Comparison of ENCODE assay signal across 11 cellular contexts in the genomic region with DNA sequence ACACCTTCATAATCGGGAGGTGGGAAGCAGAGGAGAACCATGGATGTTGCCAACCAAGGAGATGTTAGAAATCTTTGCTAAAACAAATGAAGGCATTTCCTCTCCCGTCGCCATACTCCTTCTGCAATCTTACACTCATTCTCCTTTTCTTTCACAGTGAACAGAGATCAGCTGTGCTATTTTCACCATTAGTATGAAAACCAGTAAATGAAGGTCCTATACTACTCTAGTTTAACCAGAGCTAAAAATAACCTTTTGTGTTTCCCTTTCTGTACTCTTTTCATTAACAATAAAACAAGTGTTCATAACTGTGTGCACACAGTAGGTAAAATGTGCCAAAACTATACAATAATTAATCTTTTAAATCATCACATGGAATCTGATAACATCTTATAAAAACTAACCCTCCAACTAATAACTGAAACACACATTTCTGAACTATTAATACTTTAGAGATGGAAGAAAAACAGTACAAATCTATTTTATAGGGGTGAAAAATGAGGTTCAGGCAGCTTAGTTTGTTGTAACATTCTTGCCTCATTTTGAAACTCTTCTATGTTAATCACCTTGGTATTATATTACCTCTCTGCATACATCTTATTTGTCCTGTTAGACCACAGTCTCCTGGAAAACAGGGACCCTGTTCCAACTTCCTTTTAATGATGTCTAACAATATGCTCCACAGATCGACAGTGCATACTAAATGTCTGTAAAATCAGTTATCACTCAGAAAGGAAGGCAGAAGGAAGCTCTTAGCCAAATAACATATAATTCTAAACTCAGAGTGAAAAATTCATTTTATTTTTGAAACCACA.
A peak's percentile ranks its signal among the peaks of the same experiment; 100 is the strongest.
DNase-seq lines count a peak whose midpoint lies in the region; ATAC-seq and TF ChIP-seq lines count a peak whose summit lies in the region.
"Had no signal": no experiment of that assay in that cellular context is flagged by ENCODE, and none has a peak within 500 bp of the region (broad histone marks: within the 10 kb centered on the region; RNA-seq: fewer than 3 reads in every experiment).

No MANE protein-coding gene starts in this region.

- TF ChIP-seq POLR2A in Peyer's patch (IDR thresholded peaks at IDR 0.05), result no peak

- TF ChIP-seq CTCF in HEK293 (tag by site-specific recombination; IDR thresholded peaks at IDR 0.05), result no peak
- no peak for TF ChIP-seq CTCF in ascending aorta (IDR thresholded peaks at IDR 0.05)
- TF ChIP-seq CTCF in Peyer's patch (IDR thresholded peaks at IDR 0.05), result no peak

- H3K27me3 Mint-ChIP-seq in T-helper 2 cell treated with Interferon-gamma antibody and Interleukin-4, amounts not matched to agents 5 μg/mL and 100 μg/mL, for 36 hours (ENCODE audit: low read depth), result no peaks in the 10 kb centered on the region

- H3K36me3 Mint-ChIP-seq in T-helper 2 cell treated with Interferon-gamma antibody and Interleukin-4, amounts not matched to agents 5 μg/mL and 100 μg/mL, for 36 hours (ENCODE audit: low read depth), result peaks cover 8% of the 10 kb centered on the region
- no peaks in the 10 kb centered on the region for H3K36me3 Mint-ChIP-seq in stimulated activated effector memory CD8-positive, alpha-beta T cell treated with anti-CD3 and anti-CD28 coated beads, Interleukin-12 subunit alpha, Interleukin-12 subunit beta, amount 100 ng/mL, for 72 hours

- H3K4me3 ChIP-seq in HEK293 (ENCODE audit: low read depth, low read length), result no peak overlapping the region
- H3K4me3 ChIP-seq in ascending aorta, result no peak overlapping the region
- H3K4me3 ChIP-seq in Peyer's patch, result no peak overlapping the region
- H3K4me3 ChIP-seq: suprapubic skin had no signal

- no peak for DNase-seq in T-helper 2 cell treated with Interferon-gamma antibody and Interleukin-4, amounts not matched to agents 5 μg/mL and 100 μg/mL, for 36 hours (ENCODE audit: low spot score)
- no peak for DNase-seq in T-helper 2 cell
- no peak for DNase-seq in ascending aorta (ENCODE audit: low spot score in 2 of 2)
- DNase-seq in stimulated activated effector memory CD8-positive, alpha-beta T cell treated with anti-CD3 and anti-CD28 coated beads, Interleukin-12 subunit alpha, Interleukin-12 subunit beta, amount 100 ng/mL, for 72 hours (ENCODE audit: low spot score in 2 of 2), result no peak
- no peak for DNase-seq in Peyer's patch
- DNase-seq in activated CD8-positive, alpha-beta memory T cell treated with anti-CD3 and anti-CD28 coated beads, Interleukin-2, amount 50 U/mL, for 48 hours, result no peak
- DNase-seq: head of caudate nucleus, SW 1271 had no signal

- peaks cover 24% of the 10 kb centered on the region; the same call in 1 of the 2 replicates for H3K4me1 ChIP-seq in HEK293 (ENCODE audit: control insufficient read depth, insufficient read depth, low read length)
- H3K4me1 ChIP-seq in ascending aorta, result peaks cover 6 to 38% of the 10 kb centered on the region in 2 donors
- H3K4me1 ChIP-seq in Peyer's patch, result peaks cover 0 to 47% (median 0%) of the 10 kb centered on the region in 4 donors

- H3K36me3 ChIP-seq in HEK293 (ENCODE audit: control insufficient read depth in 2 of 2, insufficient read depth in 1 of 2, low read length in 2 of 2) (no peaks in the 10 kb centered on the region), ascending aorta (no peaks in the 10 kb centered on the region), Peyer's patch (no peaks in the 10 kb centered on the region)
- H3K36me3 ChIP-seq: suprapubic skin had no signal

- POLR2A ChIA-PET in HEK293 (lab: Yijun Ruan, JAX), result no interaction called here

- ATAC-seq in stimulated activated effector memory CD8-positive, alpha-beta T cell treated with anti-CD3 and anti-CD28 coated beads, Interleukin-12 subunit alpha, Interleukin-12 subunit beta, amount 100 ng/mL, for 72 hours, result no peak
- ATAC-seq in HG03196 (IDR thresholded peaks at IDR 0.05; ENCODE audit: unreplicated experiment), result no peak

- H3K27ac ChIP-seq in HEK293 (ENCODE audit: extremely low read depth, low read depth, low read length) (no peak overlapping the region), ascending aorta (peak overlapping the region; percentile 34 to 57), Peyer's patch (no peak overlapping the region)
- H3K27ac ChIP-seq: suprapubic skin had no signal

- peaks cover 50% of the 10 kb centered on the region for H3K4me1 Mint-ChIP-seq in T-helper 2 cell treated with Interferon-gamma antibody and Interleukin-4, amounts not matched to agents 5 μg/mL and 100 μg/mL, for 36 hours (ENCODE audit: low read depth)
- peaks cover 46% of the 10 kb centered on the region for H3K4me1 Mint-ChIP-seq in stimulated activated effector memory CD8-positive, alpha-beta T cell treated with anti-CD3 and anti-CD28 coated beads, Interleukin-12 subunit alpha, Interleukin-12 subunit beta, amount 100 ng/mL, for 72 hours

- peak overlapping the region; percentile 77 for H3K27ac Mint-ChIP-seq in T-helper 2 cell treated with Interferon-gamma antibody and Interleukin-4, amounts not matched to agents 5 μg/mL and 100 μg/mL, for 36 hours
- peak overlapping the region; percentile 20 for H3K27ac Mint-ChIP-seq in stimulated activated effector memory CD8-positive, alpha-beta T cell treated with anti-CD3 and anti-CD28 coated beads, Interleukin-12 subunit alpha, Interleukin-12 subunit beta, amount 100 ng/mL, for 72 hours

- H3K27me3 ChIP-seq in ascending aorta, result no peaks in the 10 kb centered on the region
- H3K27me3 ChIP-seq in Peyer's patch, result no peaks in the 10 kb centered on the region
- H3K27me3 ChIP-seq: suprapubic skin had no signal

- CTCF ChIA-PET in HEK293 (lab: Yijun Ruan, JAX), result interaction anchor here (1.0 to 1.3 kb wide), 2 partner anchors 12 to 17 kb away, joined by 3 to 6 read pairs; no protein-coding TSS in a partner anchor

- H3K4me3 Mint-ChIP-seq in T-helper 2 cell treated with Interferon-gamma antibody and Interleukin-4, amounts not matched to agents 5 μg/mL and 100 μg/mL, for 36 hours, result peak overlapping the region; percentile 72
- H3K4me3 Mint-ChIP-seq in stimulated activated effector memory CD8-positive, alpha-beta T cell treated with anti-CD3 and anti-CD28 coated beads, Interleukin-12 subunit alpha, Interleukin-12 subunit beta, amount 100 ng/mL, for 72 hours, result no peak overlapping the region

- intact Hi-C loops in ascending aorta (cut with DNase I), result no loop called here

- H3K9me3 Mint-ChIP-seq in T-helper 2 cell treated with Interferon-gamma antibody and Interleukin-4, amounts not matched to agents 5 μg/mL and 100 μg/mL, for 36 hours, result no peaks in the 10 kb centered on the region
- no peaks in the 10 kb centered on the region for H3K9me3 Mint-ChIP-seq in stimulated activated effector memory CD8-positive, alpha-beta T cell treated with anti-CD3 and anti-CD28 coated beads, Interleukin-12 subunit alpha, Interleukin-12 subunit beta, amount 100 ng/mL, for 72 hours

- H3K9me3 ChIP-seq in HEK293 (ENCODE audit: control insufficient read depth, insufficient read depth, low read depth, low read length) (no peaks in the 10 kb centered on the region), ascending aorta (no peaks in the 10 kb centered on the region), Peyer's patch (no peaks in the 10 kb centered on the region)
- H3K9me3 ChIP-seq: suprapubic skin had no signal

TF ChIP-seq in HEK293, 187 proteins besides CTCF, POLR2A, EP300 and RAD21 (continues in another document):
- TF ChIP-seq OSR2 (tag by site-specific recombination; IDR thresholded peaks at IDR 0.05) (peak; percentile 24; the same call in 1 of the 2 replicates), ZNF140 (tag by site-specific recombination; IDR thresholded peaks at IDR 0.05) (no peak), SP7 (tag by site-specific recombination; IDR thresholded peaks at IDR 0.05) (0 out of 2 replicates have a peak, but pooled peaks have one; percentile 9)
- TF ChIP-seq, protein P1, sequence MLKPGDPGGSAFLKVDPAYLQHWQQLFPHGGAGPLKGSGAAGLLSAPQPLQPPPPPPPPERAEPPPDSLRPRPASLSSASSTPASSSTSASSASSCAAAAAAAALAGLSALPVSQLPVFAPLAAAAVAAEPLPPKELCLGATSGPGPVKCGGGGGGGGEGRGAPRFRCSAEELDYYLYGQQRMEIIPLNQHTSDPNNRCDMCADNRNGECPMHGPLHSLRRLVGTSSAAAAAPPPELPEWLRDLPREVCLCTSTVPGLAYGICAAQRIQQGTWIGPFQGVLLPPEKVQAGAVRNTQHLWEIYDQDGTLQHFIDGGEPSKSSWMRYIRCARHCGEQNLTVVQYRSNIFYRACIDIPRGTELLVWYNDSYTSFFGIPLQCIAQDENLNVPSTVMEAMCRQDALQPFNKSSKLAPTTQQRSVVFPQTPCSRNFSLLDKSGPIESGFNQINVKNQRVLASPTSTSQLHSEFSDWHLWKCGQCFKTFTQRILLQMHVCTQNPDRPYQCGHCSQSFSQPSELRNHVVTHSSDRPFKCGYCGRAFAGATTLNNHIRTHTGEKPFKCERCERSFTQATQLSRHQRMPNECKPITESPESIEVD (tag by site-specific recombination; IDR thresholded peaks at IDR 0.05), result peak; percentile 68
- TF ChIP-seq, protein P2, sequence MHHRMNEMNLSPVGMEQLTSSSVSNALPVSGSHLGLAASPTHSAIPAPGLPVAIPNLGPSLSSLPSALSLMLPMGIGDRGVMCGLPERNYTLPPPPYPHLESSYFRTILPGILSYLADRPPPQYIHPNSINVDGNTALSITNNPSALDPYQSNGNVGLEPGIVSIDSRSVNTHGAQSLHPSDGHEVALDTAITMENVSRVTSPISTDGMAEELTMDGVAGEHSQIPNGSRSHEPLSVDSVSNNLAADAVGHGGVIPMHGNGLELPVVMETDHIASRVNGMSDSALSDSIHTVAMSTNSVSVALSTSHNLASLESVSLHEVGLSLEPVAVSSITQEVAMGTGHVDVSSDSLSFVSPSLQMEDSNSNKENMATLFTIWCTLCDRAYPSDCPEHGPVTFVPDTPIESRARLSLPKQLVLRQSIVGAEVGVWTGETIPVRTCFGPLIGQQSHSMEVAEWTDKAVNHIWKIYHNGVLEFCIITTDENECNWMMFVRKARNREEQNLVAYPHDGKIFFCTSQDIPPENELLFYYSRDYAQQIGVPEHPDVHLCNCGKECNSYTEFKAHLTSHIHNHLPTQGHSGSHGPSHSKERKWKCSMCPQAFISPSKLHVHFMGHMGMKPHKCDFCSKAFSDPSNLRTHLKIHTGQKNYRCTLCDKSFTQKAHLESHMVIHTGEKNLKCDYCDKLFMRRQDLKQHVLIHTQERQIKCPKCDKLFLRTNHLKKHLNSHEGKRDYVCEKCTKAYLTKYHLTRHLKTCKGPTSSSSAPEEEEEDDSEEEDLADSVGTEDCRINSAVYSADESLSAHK (tag by site-specific recombination; IDR thresholded peaks at IDR 0.05), result peak; percentile 53; the same call in 1 of the 2 replicates

Comparison
In these comparisons a context has a peak if more than half of its experiments do, and no peak if none do; other contexts are left out.
1. H3K27ac ChIP-seq: peak in ascending aorta (2 of 2); none in HEK293 (single experiment) and Peyer's patch (0 of 4).